Comparison of ENCODE assay signal across 24 cellular contexts in the genomic region with DNA sequence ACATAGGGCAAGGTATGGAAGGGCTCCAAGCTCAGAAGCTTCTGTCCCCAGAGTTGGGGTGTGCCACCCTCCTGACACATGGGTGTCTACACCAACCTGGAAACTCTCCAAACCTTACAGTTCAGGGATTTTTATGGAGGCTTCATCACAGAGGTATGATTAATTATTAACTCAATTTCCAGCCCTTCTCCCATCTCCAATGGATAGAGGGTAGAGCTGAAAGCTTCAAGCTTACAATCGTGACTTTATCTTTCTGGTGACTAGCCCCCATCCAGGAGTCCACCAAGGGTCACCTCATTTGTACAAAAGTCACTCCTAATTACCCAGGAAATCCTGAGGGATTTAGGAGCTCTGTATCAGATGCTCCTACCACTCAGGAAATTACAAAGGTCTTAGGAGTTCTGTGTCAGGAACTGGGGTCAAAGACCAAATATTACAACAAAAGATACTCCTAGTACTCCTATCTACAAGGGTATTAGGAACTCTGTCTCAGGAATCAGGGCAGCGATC.
DNase-seq lines count a peak whose midpoint lies in the region.
"Had no signal": no experiment of that assay in that cellular context is flagged by ENCODE, and none has a peak within 500 bp of the region (broad histone marks: within the 10 kb centered on the region; RNA-seq: fewer than 3 reads in every experiment).

No MANE protein-coding gene starts in this region.

- in situ Hi-C loops in Caki2 (cut with HindIII; ENCODE audit: low pct_unique_long_range_greater_than_20kb, low sequenced_read_pairs), result no loop called here

- peak; percentile 76 for DNase-seq in Caki2 (ENCODE audit: low read depth)
- peak; percentile 35 for DNase-seq in M059J (ENCODE audit: low read depth)
- DNase-seq in glomerular visceral epithelial cell (ENCODE audit: extremely low spot score), result peak; percentile 52
- peak; percentile 79 for DNase-seq in renal cortical epithelial cell (ENCODE audit: low read depth)
- DNase-seq in head of caudate nucleus, result no peak
- DNase-seq in activated CD4-positive, alpha-beta T cell treated with anti-CD3 and anti-CD28 coated beads, Interleukin-2, amount 50 U/mL, for 4 hours, result no peak
- DNase-seq in activated CD4-positive, alpha-beta T cell treated with anti-CD3 and anti-CD28 coated beads, Interleukin-2, amount 50 U/mL, for 1 hour, result no peak
- DNase-seq in AG08396 (ENCODE audit: low spot score), result no peak
- DNase-seq: activated CD4-positive, alpha-beta T cell treated with anti-CD3 and anti-CD28 coated beads for 48 hours; anterior cingulate cortex; DMS79 treated with DMSO at 0.1 percent for 48 hours; GDM1; immature natural killer cell; left ventricle myocardium superior; mesendoderm; NCI-H1417 treated with DMSO at 0.1 percent for 48 hours; NCI-H345; NCI-H69; posterior cingulate gyrus; right cardiac atrium; SIG-M5; stimulated activated CD4-positive, alpha-beta T cell treated with anti-CD3 and anti-CD28 coated beads, Interleukin-1b, Interleukin-23, amount 100 ng/mL, for 48 hours; stimulated activated naive CD8-positive, alpha-beta T cell treated with anti-CD3 and anti-CD28 coated beads, Interleukin-15, amount 100 ng/mL, for 72 hours; T-helper 9 cell had no signal

- intact Hi-C loops in head of caudate nucleus (cut with DNase I), result no loop called here

Comparison
In these comparisons a context has a peak if more than half of its experiments do, and no peak if none do; other contexts are left out.
1. DNase-seq: peak in Caki2 (single experiment), M059J (single experiment), glomerular visceral epithelial cell (single experiment) and renal cortical epithelial cell (single experiment); none in head of caudate nucleus (0 of 42), activated CD4-positive, alpha-beta T cell treated with anti-CD3 and anti-CD28 coated beads, Interleukin-2, amount 50 U/mL, for 4 hours (0 of 2), activated CD4-positive, alpha-beta T cell treated with anti-CD3 and anti-CD28 coated beads, Interleukin-2, amount 50 U/mL, for 1 hour (single experiment) and AG08396 (single experiment).